In genomic region chr20:4457566-4458543, GRCh38 we compare ENCODE assay signal across 19 cellular contexts.
DNase-seq lines count a peak whose midpoint lies in the region; ATAC-seq and TF ChIP-seq lines count a peak whose summit lies in the region.
"Had no signal": no experiment of that assay in that cellular context is flagged by ENCODE, and none has a peak within 500 bp of the region (broad histone marks: within the 10 kb centered on the region; RNA-seq: fewer than 3 reads in every experiment).

No MANE protein-coding gene starts in this region.

- H4K20me1 ChIP-seq in mammary epithelial cell (ENCODE audit: insufficient read depth, low read length), result no peaks in the 10 kb centered on the region
- H4K20me1 ChIP-seq: BLaER1 treated with 17β-estradiol and CSF1 and Interleukin-3, amounts not matched to agents 10 nM and 100 nM had no signal

- no peak for TF ChIP-seq CTCF in mammary epithelial cell (conservative IDR thresholded peaks at IDR 0.05 in 1 of 2, IDR thresholded peaks at IDR 0.05 in 1 of 2; ENCODE audit: extremely low read depth in 1 of 2, insufficient read depth in 1 of 2, low read depth in 1 of 2, low read length in 2 of 2)
- no peak for TF ChIP-seq CTCF in GM20000 (IDR thresholded peaks at IDR 0.05; ENCODE audit: extremely low read depth, missing control alignments)

- CTCF ChIA-PET in mammary epithelial cell (lab: Charles Lee; ENCODE audit: low non-redundant PET), result interaction anchor here (0.6 kb wide), 1 partner anchor 105 kb away, joined by 4 read pairs; no protein-coding TSS in a partner anchor

- H3K4me1 ChIP-seq in mammary epithelial cell (ENCODE audit: insufficient read depth, low read length), result peaks cover 40% of the 10 kb centered on the region
- H3K4me1 ChIP-seq: adrenal gland had no signal

- no peak overlapping the region for H3K9ac ChIP-seq in mammary epithelial cell (ENCODE audit: insufficient read depth, low read length)
- H3K9ac ChIP-seq: BLaER1 treated with 17β-estradiol and CSF1 and Interleukin-3, amounts not matched to agents 10 nM and 100 nM had no signal

- dilution Hi-C loops in mammary epithelial cell (cut with HindIII; ENCODE audit: low sequenced_read_pairs), result no loop called here

- H3K27me3 ChIP-seq in mammary epithelial cell (ENCODE audit: insufficient read depth, low read length), result no peaks in the 10 kb centered on the region
- H3K27me3 ChIP-seq: adrenal gland; BLaER1 treated with 17β-estradiol and CSF1 and Interleukin-3, amounts not matched to agents 10 nM and 100 nM had no signal

- peak; percentile 89 for ATAC-seq in Right ventricle myocardium inferior
- no peak for ATAC-seq in HG03354 (IDR thresholded peaks at IDR 0.05; ENCODE audit: poor library complexity, severe bottlenecking, unreplicated experiment)

- no peaks in the 10 kb centered on the region for H3K9me3 ChIP-seq in mammary epithelial cell (replicated peaks; ENCODE audit: insufficient read depth, low read length)
- H3K9me3 ChIP-seq: adrenal gland had no signal

- H3K4me2 ChIP-seq in mammary epithelial cell (ENCODE audit: insufficient read depth, low read depth, low read length), result peak overlapping the region; percentile 56
- H3K4me2 ChIP-seq: BLaER1 treated with 17β-estradiol and CSF1 and Interleukin-3, amounts not matched to agents 10 nM and 100 nM had no signal

- DNase-seq in Right ventricle myocardium inferior (ENCODE audit: missing footprints), result no peak
- DNase-seq in cardiac septum (ENCODE audit: low spot score), result no peak
- peak; percentile 71 for DNase-seq in mammary epithelial cell
- DNase-seq in islet precursor cell, result peak; percentile 62
- no peak for DNase-seq in SHP77 (lab: John Stamatoyannopoulos, UW)
- DNase-seq in AML-193 (lab: John Stamatoyannopoulos, UW), result no peak
- DNase-seq in GM20000 (ENCODE audit: low spot score), result no peak
- DNase-seq: activated CD4-positive, alpha-beta memory T cell treated with anti-CD3 and anti-CD28 coated beads, Interleukin-2, amount 10 ng/mL, durations not matched to agents 7 days and 5 days; activated gamma-delta T cell treated with Interleukin-2 at 50 U/mL for 16 hours; activated T-cell treated with anti-CD3 and anti-CD28 coated beads for 4 hours; Calu3; KBM-7; NCI-H1930; NCI-H345; nephron progenitor cell had no signal

- intact Hi-C loops in Right ventricle myocardium inferior (cut with DNase I), result no loop called here
- intact Hi-C loops in cardiac septum (cut with DNase I), result no loop called here
- intact Hi-C loops in mammary epithelial cell (cut with micrococcal nuclease), result loop anchor here (5.0 kb wide), 1 partner anchor 54 kb away; no protein-coding TSS in a partner anchor

- H2AFZ ChIP-seq in mammary epithelial cell (ENCODE audit: low read depth, low read length), result peak overlapping the region; percentile 5

- no peaks in the 10 kb centered on the region for H3K36me3 ChIP-seq in mammary epithelial cell (ENCODE audit: insufficient read depth, low read length)
- H3K36me3 ChIP-seq: adrenal gland; BLaER1 treated with 17β-estradiol and CSF1 and Interleukin-3, amounts not matched to agents 10 nM and 100 nM had no signal

- in situ Hi-C loops in mammary epithelial cell (cut with MboI; ENCODE audit: low sequenced_read_pairs in 2 of 2), result no loop called here

- H3K4me3 ChIP-seq in mammary epithelial cell (replicated peaks in 1 of 3; ENCODE audit: insufficient read depth in 1 of 3, low read depth in 2 of 3, low read length in 3 of 3), result no peak overlapping the region
- H3K4me3 ChIP-seq: adrenal gland; BLaER1 treated with 17β-estradiol and CSF1 and Interleukin-3, amounts not matched to agents 10 nM and 100 nM; SK-N-MC had no signal

- no peaks in the 10 kb centered on the region for H3K79me2 ChIP-seq in mammary epithelial cell (ENCODE audit: insufficient read depth, low read length)

- no TSS peak for BruUV-seq in mammary epithelial cell (replicated peaks; lab: Mats Ljungman, UMichigan)

- 52% methylated on average over 2 of the region's 2 CpGs for WGBS in mammary epithelial cell (ENCODE audit: low coverage, missing lambda C conversion rate)

- peak overlapping the region; percentile 42 for H3K27ac ChIP-seq in mammary epithelial cell (ENCODE audit: insufficient read depth, low read depth, low read length)
- H3K27ac ChIP-seq: BLaER1 treated with 17β-estradiol and CSF1 and Interleukin-3, amounts not matched to agents 10 nM and 100 nM; SK-N-MC had no signal

Comparison
In these comparisons a context has a peak if more than half of its experiments do, and no peak if none do; other contexts are left out.
1. DNase-seq: peak in mammary epithelial cell (single experiment) and islet precursor cell (single experiment); none in Right ventricle myocardium inferior (single experiment), cardiac septum (single experiment), SHP77 (0 of 2), AML-193 (0 of 2) and GM20000 (single experiment).